35 cellular contexts compared by ENCODE assay signal in the genomic region with DNA sequence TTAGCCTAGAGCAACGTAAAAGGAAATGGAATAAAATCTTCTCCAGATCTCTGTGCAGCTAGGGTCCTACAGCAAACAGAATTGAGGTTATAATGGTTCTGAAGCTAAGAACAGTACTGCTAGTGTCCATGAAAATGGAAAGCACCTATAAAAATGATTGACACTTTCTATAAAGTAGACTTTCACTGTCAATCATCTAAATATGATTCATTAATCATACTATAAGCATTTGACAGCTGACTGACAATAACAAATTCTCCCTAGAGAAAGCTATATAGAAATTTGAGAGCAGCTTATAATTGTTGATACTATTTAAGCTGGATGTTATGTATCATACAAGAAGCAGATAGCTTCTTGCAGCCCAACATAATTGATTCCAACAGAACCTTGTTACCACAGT.
"Had no signal": no experiment of that assay in that cellular context is flagged by ENCODE, and none has a peak within 500 bp of the region (broad histone marks: within the 10 kb centered on the region; RNA-seq: fewer than 3 reads in every experiment).

No MANE protein-coding gene starts in this region.

- H3K27ac Mint-ChIP-seq: activated B cell treated with CpG ODN at 0.5 μM for 24 hours; activated CD4-positive, alpha-beta memory T cell treated with anti-CD3 and anti-CD28 coated beads for 36 hours; activated CD4-positive, alpha-beta T cell treated with anti-CD3 and anti-CD28 coated beads, Interleukin-2, amount 10 ng/mL, durations not matched to agents 24 days and 14 days; activated CD8-positive, alpha-beta T cell treated with anti-CD3 and anti-CD28 coated beads for 36 hours; activated naive CD4-positive, alpha-beta T cell treated with anti-CD3 and anti-CD28 coated beads for 36 hours; activated naive CD4-positive, alpha-beta T cell treated with anti-CD3 and anti-CD28 coated beads, Interleukin-2, amount 50 U/mL, for 72 hours; activated naive CD8-positive, alpha-beta T cell treated with anti-CD3 and anti-CD28 coated beads for 36 hours; activated T-cell treated with anti-CD3 and anti-CD28 coated beads, Interleukin-2, amount 50 U/mL, for 72 hours; activated T-helper 1 cell treated with anti-CD3 and anti-CD28 coated beads, Interleukin-12 subunit alpha, Interleukin-12 subunit beta, Interleukin-2, Interleukin-4 antibody, amounts not matched to agents 30 ng/mL and 10 ng/mL and 1 ng/mL, durations not matched to agents 14 hours and 24 hours and 36 hours; activated T-helper 17 cell treated with anti-CD3 and anti-CD28 coated beads, Interleukin-2, amount 50 U/mL, for 72 hours; T-helper 17 cell had no signal

- H3K4me3 ChIP-seq: adrenal gland, body of pancreas, breast epithelium had no signal

- ATAC-seq: activated CD8-positive, alpha-beta T cell treated with anti-CD3 and anti-CD28 coated beads for 36 hours; activated naive CD4-positive, alpha-beta T cell treated with anti-CD3 and anti-CD28 coated beads, Interleukin-2, amount 50 U/mL, for 72 hours; activated T-cell treated with anti-CD3 and anti-CD28 coated beads, Interleukin-2, amount 50 U/mL, for 4 hours; activated T-cell treated with anti-CD3 and anti-CD28 coated beads, Interleukin-2, amount 50 U/mL, for 72 hours; activated T-helper 17 cell treated with anti-CD3 and anti-CD28 coated beads, Interleukin-2, amount 50 U/mL, for 72 hours; body of pancreas; T-helper 17 cell had no signal

- DNase-seq: activated B cell treated with CpG ODN at 0.5 μM for 24 hours; activated CD4-positive, alpha-beta memory T cell treated with anti-CD3 and anti-CD28 coated beads for 36 hours; activated CD4-positive, alpha-beta T cell treated with anti-CD3 and anti-CD28 coated beads for 4 hours; activated CD4-positive, alpha-beta T cell treated with anti-CD3 and anti-CD28 coated beads, Interleukin-2, amount 10 ng/mL, durations not matched to agents 24 days and 14 days; activated CD4-positive, alpha-beta T cell treated with anti-CD3 and anti-CD28 coated beads, Interleukin-2, amount 50 U/mL, for 1 hour; activated CD4-positive, alpha-beta T cell treated with anti-CD3 and anti-CD28 coated beads, Interleukin-2, amount 50 U/mL, for 4 hours; activated CD4-positive, CD25-positive, alpha-beta regulatory T cell treated with anti-CD3 and anti-CD28 coated beads, Interleukin-2, amount 50 U/mL, for 72 hours; activated CD8-positive, alpha-beta memory T cell treated with anti-CD3 and anti-CD28 coated beads, Interleukin-2, amount 50 U/mL, for 4 hours; activated CD8-positive, alpha-beta T cell treated with anti-CD3 and anti-CD28 coated beads for 36 hours; activated effector memory CD4-positive, alpha-beta T cell treated with anti-CD3 and anti-CD28 coated beads, Interleukin-2, amount 50 U/mL, for 16 hours; activated gamma-delta T cell treated with Interleukin-2 at 50 U/mL for 16 hours; activated naive CD4-positive, alpha-beta T cell; activated naive CD4-positive, alpha-beta T cell treated with anti-CD3 and anti-CD28 coated beads for 36 hours; activated naive CD4-positive, alpha-beta T cell treated with anti-CD3 and anti-CD28 coated beads, Interleukin-2, amount 50 U/mL, for 16 hours; activated naive CD8-positive, alpha-beta T cell treated with anti-CD3 and anti-CD28 coated beads for 36 hours; activated T-cell treated with anti-CD3 and anti-CD28 coated beads for 4 hours; activated T-cell treated with anti-CD3 and anti-CD28 coated beads, Interleukin-2, amount 50 U/mL, for 1 hour; activated T-cell treated with anti-CD3 and anti-CD28 coated beads, Interleukin-2, amount 50 U/mL, for 4 hours; activated T-cell treated with anti-CD3 and anti-CD28 coated beads, Interleukin-2, amount 50 U/mL, for 72 hours; adrenal gland; amniotic stem cell; aorta; body of pancreas; brain microvascular endothelial cell; central memory CD4-positive, alpha-beta T cell; T-helper 17 cell; T1000 had no signal

- H3K27me3 ChIP-seq: adrenal gland, body of pancreas, brain microvascular endothelial cell, breast epithelium had no signal

- H3K27ac ChIP-seq: adrenal gland, body of pancreas, brain microvascular endothelial cell, breast epithelium, VCaP had no signal

- H3K4me1 ChIP-seq: body of pancreas, breast epithelium had no signal

- H3K4me3 Mint-ChIP-seq: activated B cell treated with CpG ODN at 0.5 μM for 24 hours; activated CD4-positive, alpha-beta memory T cell treated with anti-CD3 and anti-CD28 coated beads for 36 hours; activated CD4-positive, alpha-beta T cell treated with anti-CD3 and anti-CD28 coated beads, Interleukin-2, amount 10 ng/mL, durations not matched to agents 24 days and 14 days; activated CD8-positive, alpha-beta T cell treated with anti-CD3 and anti-CD28 coated beads for 36 hours; activated naive CD4-positive, alpha-beta T cell treated with anti-CD3 and anti-CD28 coated beads for 36 hours; activated naive CD8-positive, alpha-beta T cell treated with anti-CD3 and anti-CD28 coated beads for 36 hours; activated T-cell treated with anti-CD3 and anti-CD28 coated beads, Interleukin-2, amount 50 U/mL, for 4 hours; activated T-cell treated with anti-CD3 and anti-CD28 coated beads, Interleukin-2, amount 50 U/mL, for 72 hours; activated T-helper 1 cell treated with anti-CD3 and anti-CD28 coated beads, Interleukin-12 subunit alpha, Interleukin-12 subunit beta, Interleukin-2, Interleukin-4 antibody, amounts not matched to agents 30 ng/mL and 10 ng/mL and 1 ng/mL, durations not matched to agents 14 hours and 24 hours and 36 hours; activated T-helper 17 cell treated with anti-CD3 and anti-CD28 coated beads, Interleukin-2, amount 50 U/mL, for 72 hours; T-helper 17 cell had no signal

- H3K4me1 Mint-ChIP-seq: activated B cell treated with CpG ODN at 0.5 μM for 24 hours; activated CD4-positive, alpha-beta T cell treated with anti-CD3 and anti-CD28 coated beads, Interleukin-2, amount 10 ng/mL, durations not matched to agents 24 days and 14 days; activated naive CD8-positive, alpha-beta T cell treated with anti-CD3 and anti-CD28 coated beads for 36 hours; activated T-helper 17 cell treated with anti-CD3 and anti-CD28 coated beads, Interleukin-2, amount 50 U/mL, for 72 hours; T-helper 17 cell had no signal

- H3K9me3 ChIP-seq: adrenal gland, body of pancreas, breast epithelium had no signal

- H3K36me3 Mint-ChIP-seq: activated CD4-positive, alpha-beta memory T cell treated with anti-CD3 and anti-CD28 coated beads for 36 hours; activated naive CD4-positive, alpha-beta T cell treated with anti-CD3 and anti-CD28 coated beads, Interleukin-2, amount 50 U/mL, for 72 hours; activated naive CD8-positive, alpha-beta T cell treated with anti-CD3 and anti-CD28 coated beads for 36 hours had no signal

- H3K27me3 Mint-ChIP-seq: activated B cell treated with CpG ODN at 0.5 μM for 24 hours; activated CD4-positive, alpha-beta T cell treated with anti-CD3 and anti-CD28 coated beads, Interleukin-2, amount 10 ng/mL, durations not matched to agents 24 days and 14 days; activated naive CD8-positive, alpha-beta T cell treated with anti-CD3 and anti-CD28 coated beads for 36 hours had no signal

- H3K9me3 Mint-ChIP-seq: activated B cell treated with CpG ODN at 0.5 μM for 24 hours; activated CD4-positive, alpha-beta memory T cell treated with anti-CD3 and anti-CD28 coated beads for 36 hours; activated CD4-positive, alpha-beta T cell treated with anti-CD3 and anti-CD28 coated beads, Interleukin-2, amount 10 ng/mL, durations not matched to agents 24 days and 14 days; activated CD8-positive, alpha-beta T cell treated with anti-CD3 and anti-CD28 coated beads for 36 hours; activated naive CD4-positive, alpha-beta T cell treated with anti-CD3 and anti-CD28 coated beads for 36 hours; activated naive CD4-positive, alpha-beta T cell treated with anti-CD3 and anti-CD28 coated beads, Interleukin-2, amount 50 U/mL, for 72 hours; activated naive CD8-positive, alpha-beta T cell treated with anti-CD3 and anti-CD28 coated beads for 36 hours; activated T-cell treated with anti-CD3 and anti-CD28 coated beads, Interleukin-2, amount 50 U/mL, for 4 hours; activated T-cell treated with anti-CD3 and anti-CD28 coated beads, Interleukin-2, amount 50 U/mL, for 72 hours; activated T-helper 1 cell treated with anti-CD3 and anti-CD28 coated beads, Interleukin-12 subunit alpha, Interleukin-12 subunit beta, Interleukin-2, Interleukin-4 antibody, amounts not matched to agents 30 ng/mL and 10 ng/mL and 1 ng/mL, durations not matched to agents 14 hours and 24 hours and 36 hours; activated T-helper 17 cell treated with anti-CD3 and anti-CD28 coated beads, Interleukin-2, amount 50 U/mL, for 72 hours had no signal

- FAIRE-seq: astrocyte, colon, TTC549 had no signal

- H3K36me3 ChIP-seq: adrenal gland, brain microvascular endothelial cell, breast epithelium had no signal
